In the genomic region with DNA sequence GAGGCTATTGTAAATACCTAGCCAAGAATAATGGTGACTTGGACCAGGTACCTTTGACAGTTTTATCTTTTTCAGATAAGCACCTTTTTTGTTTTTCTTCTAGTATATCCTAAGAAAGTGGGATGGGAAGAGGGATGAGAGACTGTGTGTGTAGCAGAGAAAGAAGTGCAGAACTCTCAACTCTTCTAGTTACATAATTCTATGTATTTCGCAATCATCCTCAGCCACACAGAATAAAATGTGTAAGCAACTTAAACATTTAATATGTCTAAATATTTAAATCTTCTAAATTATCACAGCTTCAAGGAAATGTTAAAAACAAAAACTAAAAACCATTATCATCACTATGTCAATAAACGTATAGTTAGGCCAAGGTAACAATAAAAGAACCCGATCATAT, we compare ENCODE assay signal across 25 cellular contexts. TPM values are rescaled to one million over a fixed set of nuclear protein-coding genes. Genes with fewer than 3 reads are reported as not detected.
DNase-seq lines count a peak whose midpoint lies in the region; ATAC-seq and TF ChIP-seq lines count a peak whose summit lies in the region.
"Had no signal": no experiment of that assay in that cellular context is flagged by ENCODE, and none has a peak within 500 bp of the region (broad histone marks: within the 10 kb centered on the region; RNA-seq: fewer than 3 reads in every experiment).

No MANE protein-coding gene starts in this region.

- no peak overlapping the region for H3K4me3 Mint-ChIP-seq in immature natural killer cell
- H3K4me3 Mint-ChIP-seq in effector memory CD8-positive, alpha-beta T cell: no peak overlapping the region
- H3K4me3 Mint-ChIP-seq: activated CD4-positive, alpha-beta T cell treated with anti-CD3 and anti-CD28 coated beads, Interleukin-2, amount 10 ng/mL, durations not matched to agents 24 days and 14 days; activated T-cell treated with anti-CD3 and anti-CD28 coated beads, Interleukin-2, amount 50 U/mL, for 4 hours; CD4-positive, CD25-positive, alpha-beta regulatory T cell; memory B cell; neural crest cell had no signal

- TF ChIP-seq CTCF in VCaP (conservative IDR thresholded peaks at IDR 0.05) (no peak), fibroblast of villous mesenchyme (IDR thresholded peaks at IDR 0.05; ENCODE audit: insufficient read depth, low read depth, low read length) (no peak)

- no peaks in the 10 kb centered on the region for H3K9me3 Mint-ChIP-seq in immature natural killer cell
- H3K9me3 Mint-ChIP-seq in effector memory CD8-positive, alpha-beta T cell: no peaks in the 10 kb centered on the region
- H3K9me3 Mint-ChIP-seq: activated T-cell treated with anti-CD3 and anti-CD28 coated beads, Interleukin-2, amount 50 U/mL, for 4 hours; memory B cell; neural crest cell had no signal

- no peaks in the 10 kb centered on the region for H3K27me3 Mint-ChIP-seq in immature natural killer cell (ENCODE audit: low read depth in 3 of 3)
- H3K27me3 Mint-ChIP-seq in effector memory CD8-positive, alpha-beta T cell: no peaks in the 10 kb centered on the region
- H3K27me3 Mint-ChIP-seq: activated CD4-positive, alpha-beta T cell treated with anti-CD3 and anti-CD28 coated beads, Interleukin-2, amount 10 ng/mL, durations not matched to agents 24 days and 14 days; CD4-positive, CD25-positive, alpha-beta regulatory T cell; memory B cell had no signal

- no peak for ATAC-seq in effector memory CD8-positive, alpha-beta T cell (replicated peaks)
- ATAC-seq: activated T-cell treated with anti-CD3 and anti-CD28 coated beads, Interleukin-2, amount 50 U/mL, for 4 hours; sciatic nerve had no signal

- H3K27ac Mint-ChIP-seq in immature natural killer cell: no peak overlapping the region
- peak overlapping the region in 1 of 2 donors; percentile 56 for H3K27ac Mint-ChIP-seq in effector memory CD8-positive, alpha-beta T cell
- H3K27ac Mint-ChIP-seq: activated CD4-positive, alpha-beta T cell treated with anti-CD3 and anti-CD28 coated beads, Interleukin-2, amount 10 ng/mL, durations not matched to agents 24 days and 14 days; CD4-positive, CD25-positive, alpha-beta regulatory T cell; memory B cell had no signal

- peak overlapping the region; percentile 47 for H3K27ac ChIP-seq in VCaP
- H3K27ac ChIP-seq: brain microvascular endothelial cell, WERI-Rb-1 had no signal

- peaks cover 12 to 25% of the 10 kb centered on the region in 2 donors for H3K4me1 Mint-ChIP-seq in immature natural killer cell
- no peaks in the 10 kb centered on the region for H3K4me1 Mint-ChIP-seq in effector memory CD8-positive, alpha-beta T cell (ENCODE audit: low read depth in 2 of 2)

- no peak for TF ChIP-seq RAD21 in Ishikawa (IDR thresholded peaks at IDR 0.05; ENCODE audit: low read depth)

- H3K4me3 ChIP-seq in fibroblast of villous mesenchyme (ENCODE audit: low read depth, low read length): no peak overlapping the region

- H3K36me3 Mint-ChIP-seq in immature natural killer cell: no peaks in the 10 kb centered on the region
- H3K36me3 Mint-ChIP-seq in effector memory CD8-positive, alpha-beta T cell (ENCODE audit: insufficient read depth): no peaks in the 10 kb centered on the region
- H3K36me3 Mint-ChIP-seq: CD4-positive, CD25-positive, alpha-beta regulatory T cell; memory B cell had no signal

- TF ChIP-seq EP300 in Ishikawa (IDR thresholded peaks at IDR 0.05; ENCODE audit: borderline replicate concordance): no peak

- peak; percentile 53 for DNase-seq in DMS53 (lab: John Stamatoyannopoulos, UW)
- peak; percentile 43 for DNase-seq in fibroblast of villous mesenchyme (ENCODE audit: low read depth)
- DNase-seq in immature natural killer cell: no peak
- no peak for DNase-seq in mucosa of gallbladder (ENCODE audit: low spot score)
- no peak for DNase-seq in effector memory CD8-positive, alpha-beta T cell
- DNase-seq: activated CD4-positive, alpha-beta T cell treated with anti-CD3 and anti-CD28 coated beads, Interleukin-2, amount 10 ng/mL, durations not matched to agents 24 days and 14 days; activated naive CD4-positive, alpha-beta T cell; activated T-cell treated with anti-CD3 and anti-CD28 coated beads, Interleukin-2, amount 50 U/mL, for 4 hours; brain microvascular endothelial cell; CD4-positive, CD25-positive, alpha-beta regulatory T cell; effector CD4-positive, alpha-beta T cell; erythroblast; foreskin melanocyte; Kasumi-1; NCI-H1092; NCI-H187; OCI-M1; posterior cingulate gyrus; stimulated activated naive CD4-positive, alpha-beta T cell treated with Interleukin-2 at 50 U/mL for 16 hours had no signal

TF ChIP-seq in Ishikawa, 13 proteins besides CTCF, POLR2A, EP300 and RAD21:
- TF ChIP-seq CREB1 (IDR thresholded peaks at IDR 0.05; ENCODE audit: low read depth) (no peak), CEBPB (IDR thresholded peaks at IDR 0.05) (peak; percentile 91), REST (IDR thresholded peaks at IDR 0.05; ENCODE audit: low read depth) (no peak), FOXM1 (IDR thresholded peaks at IDR 0.05; ENCODE audit: borderline replicate concordance, low read depth) (no peak), YY1 (IDR thresholded peaks at IDR 0.05; ENCODE audit: low read depth) (no peak), MAX (IDR thresholded peaks at IDR 0.05) (no peak), NFIC (IDR thresholded peaks at IDR 0.05) (no peak)
TF ChIP-seq in Ishikawa: peak in this region for 1.

RNA-seq across cellular contexts. Expression of gene GSAP, which starts 42.6 kb away (rescaled TPM):
- total RNA-seq in fibroblast of villous mesenchyme: 8.7 and 13.8 TPM in 2 replicates
- 10 to 100 TPM; 24.6 to 85.4 (median 55.5) TPM for polyA plus RNA-seq in immature natural killer cell
- 23.9 TPM for total RNA-seq in mucosa of gallbladder

Comparison
In these comparisons a context has a peak if more than half of its experiments do, and no peak if none do; other contexts are left out.
1. DNase-seq: peak in DMS53 (single experiment) and fibroblast of villous mesenchyme (single experiment); none in immature natural killer cell (0 of 3), mucosa of gallbladder (single experiment) and effector memory CD8-positive, alpha-beta T cell (0 of 3).